ENCODE assay signal across 8 cellular contexts in the genomic region with DNA sequence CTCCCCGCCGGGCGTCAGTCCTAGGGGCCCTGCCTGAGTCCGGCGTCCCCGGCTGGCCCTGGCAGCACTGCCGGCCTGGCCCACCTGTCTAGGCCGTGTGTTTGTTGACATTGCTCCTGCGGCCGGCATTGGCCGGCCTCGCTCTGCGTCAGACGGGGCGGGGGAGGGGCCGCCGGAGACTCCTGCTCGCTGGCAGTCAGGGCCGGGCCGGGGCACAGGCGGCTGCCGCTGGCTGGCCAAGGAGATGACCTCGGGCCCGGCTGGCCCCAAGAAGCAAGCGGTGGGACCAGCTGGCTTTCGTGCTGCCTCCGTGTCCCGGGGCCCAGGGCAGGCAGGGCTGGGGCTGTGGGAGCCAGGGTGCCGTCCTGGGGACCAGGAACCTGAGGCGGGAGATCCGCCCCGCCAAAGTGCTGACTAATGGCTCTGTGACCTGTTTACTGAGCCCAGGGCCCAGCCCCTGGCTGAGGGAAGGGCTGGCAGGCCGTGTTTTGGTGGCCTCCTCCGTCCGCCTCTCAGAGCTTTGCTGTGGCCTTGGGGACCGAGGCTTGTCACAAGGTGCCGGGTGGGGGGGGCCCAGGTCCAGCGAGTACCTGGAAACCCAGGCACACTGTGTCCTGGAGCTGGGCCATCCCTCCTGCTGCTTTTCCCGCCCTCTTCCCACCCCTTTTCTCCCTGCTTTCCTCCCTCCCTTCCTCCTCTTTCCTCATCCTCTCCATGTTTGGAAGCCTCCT. TPM values are rescaled to one million over a fixed set of nuclear protein-coding genes. Genes with fewer than 3 reads are reported as not detected.
DNase-seq lines count a peak whose midpoint lies in the region; ATAC-seq lines count a peak whose summit lies in the region.

No MANE protein-coding gene starts in this region.

- no peaks in the 10 kb centered on the region for H3K36me3 Mint-ChIP-seq in activated CD8-positive, alpha-beta T cell treated with anti-CD3 and anti-CD28 coated beads, Interleukin-2, amount 10 ng/mL, durations not matched to agents 7 days and 5 days (ENCODE audit: low read depth)

- CTCF ChIA-PET in activated CD8-positive, alpha-beta T cell treated with anti-CD3 and anti-CD28 coated beads, Interleukin-2, amount 10 ng/mL, durations not matched to agents 7 days and 5 days (lab: Charles Lee): no interaction called here

- POLR2A ChIA-PET in activated CD8-positive, alpha-beta T cell treated with anti-CD3 and anti-CD28 coated beads, Interleukin-2, amount 10 ng/mL, durations not matched to agents 7 days and 5 days (lab: Charles Lee): no interaction called here

- peak overlapping the region; percentile 80 for H3K4me3 Mint-ChIP-seq in activated CD8-positive, alpha-beta T cell treated with anti-CD3 and anti-CD28 coated beads, Interleukin-2, amount 10 ng/mL, durations not matched to agents 7 days and 5 days

- peaks cover 19% of the 10 kb centered on the region for H3K4me1 Mint-ChIP-seq in activated CD8-positive, alpha-beta T cell treated with anti-CD3 and anti-CD28 coated beads, Interleukin-2, amount 10 ng/mL, durations not matched to agents 7 days and 5 days (ENCODE audit: low read depth)

- H3K9me3 Mint-ChIP-seq in activated CD8-positive, alpha-beta T cell treated with anti-CD3 and anti-CD28 coated beads, Interleukin-2, amount 10 ng/mL, durations not matched to agents 7 days and 5 days (ENCODE audit: insufficient read depth): no peaks in the 10 kb centered on the region

- H3K27me3 Mint-ChIP-seq in activated CD8-positive, alpha-beta T cell treated with anti-CD3 and anti-CD28 coated beads, Interleukin-2, amount 10 ng/mL, durations not matched to agents 7 days and 5 days (ENCODE audit: low read depth): no peaks in the 10 kb centered on the region

- DNase-seq in 8988T (peak; percentile 97), NCI-H510A treated with DMSO at 0.1 percent for 48 hours (lab: John Stamatoyannopoulos, UW) (peak; percentile 80), lung microvascular endothelial cell (ENCODE audit: low read depth in 2 of 2) (peak; percentile 90 to 95)
- peak; percentile 74 for DNase-seq in activated CD8-positive, alpha-beta T cell treated with anti-CD3 and anti-CD28 coated beads, Interleukin-2, amount 10 ng/mL, durations not matched to agents 7 days and 5 days
- peak; percentile 41 for DNase-seq in effector CD8-positive, alpha-beta T cell (lab: John Stamatoyannopoulos, UW)
- DNase-seq in stimulated activated CD4-positive, alpha-beta T cell treated with anti-CD3 and anti-CD28 coated beads, Interleukin-4, amount 100 ng/mL, for 48 hours (ENCODE audit: low read depth in 2 of 2): peak; percentile 57 to 67

- ATAC-seq in GM18520 (IDR thresholded peaks at IDR 0.05; ENCODE audit: unreplicated experiment): peak; percentile 68
- ATAC-seq in HG03095 (IDR thresholded peaks at IDR 0.05; ENCODE audit: unreplicated experiment): peak; percentile 52
- peak; percentile 71 for ATAC-seq in activated CD8-positive, alpha-beta T cell treated with anti-CD3 and anti-CD28 coated beads, Interleukin-2, amount 10 ng/mL, durations not matched to agents 7 days and 5 days

- H3K27ac Mint-ChIP-seq in activated CD8-positive, alpha-beta T cell treated with anti-CD3 and anti-CD28 coated beads, Interleukin-2, amount 10 ng/mL, durations not matched to agents 7 days and 5 days: peak overlapping the region; percentile 64

RNA-seq across cellular contexts. Expression of gene ULK1, which starts 1.8 kb away (rescaled TPM):
- 10 to 100 TPM; 17.1 to 20.6 TPM for total RNA-seq in activated CD8-positive, alpha-beta T cell treated with anti-CD3 and anti-CD28 coated beads, Interleukin-2, amount 10 ng/mL, durations not matched to agents 7 days and 5 days
- 4.8 and 6.9 TPM in 2 replicates for total RNA-seq in lung microvascular endothelial cell

RNA-seq across cellular contexts. Expression of gene PUS1, which starts 32.8 kb away (rescaled TPM):
- total RNA-seq in activated CD8-positive, alpha-beta T cell treated with anti-CD3 and anti-CD28 coated beads, Interleukin-2, amount 10 ng/mL, durations not matched to agents 7 days and 5 days: 10 to 100 TPM; 57.3 to 64.7 TPM
- total RNA-seq in lung microvascular endothelial cell: 5.0 and 7.5 TPM in 2 replicates

RNA-seq across cellular contexts. Expression of gene EP400, which starts 53.5 kb away (rescaled TPM):
- total RNA-seq in activated CD8-positive, alpha-beta T cell treated with anti-CD3 and anti-CD28 coated beads, Interleukin-2, amount 10 ng/mL, durations not matched to agents 7 days and 5 days: 10 to 100 TPM; 58.0 to 58.8 TPM
- 5.7 and 6.7 TPM in 2 replicates for total RNA-seq in lung microvascular endothelial cell

Comparison
In these comparisons a context has a peak if more than half of its experiments do, and no peak if none do; other contexts are left out.
1. Peak in every context shown above with its lines: DNase-seq and ATAC-seq.
2. DNase-seq: peak in every context shown above with its lines; median percentile 97 in 8988T; 92 in lung microvascular endothelial cell; 80 in NCI-H510A treated with DMSO at 0.1 percent for 48 hours; 74 in activated CD8-positive, alpha-beta T cell treated with anti-CD3 and anti-CD28 coated beads, Interleukin-2, amount 10 ng/mL, durations not matched to agents 7 days and 5 days; 62 in stimulated activated CD4-positive, alpha-beta T cell treated with anti-CD3 and anti-CD28 coated beads, Interleukin-4, amount 100 ng/mL, for 48 hours; 41 in effector CD8-positive, alpha-beta T cell.